In genomic region chr11:119878990-119879389, GRCh38 we compare ENCODE assay signal across 30 cellular contexts.
DNase-seq lines count a peak whose midpoint lies in the region; ATAC-seq and TF ChIP-seq lines count a peak whose summit lies in the region.
"Had no signal": no experiment of that assay in that cellular context is flagged by ENCODE, and none has a peak within 500 bp of the region (broad histone marks: within the 10 kb centered on the region; RNA-seq: fewer than 3 reads in every experiment).

No MANE protein-coding gene starts in this region.

- H3K27ac Mint-ChIP-seq in Calu3 (ENCODE audit: unreplicated experiment): no peak overlapping the region
- H3K27ac Mint-ChIP-seq: activated CD8-positive, alpha-beta T cell treated with anti-CD3 and anti-CD28 coated beads, Interleukin-2, amount 10 ng/mL, durations not matched to agents 7 days and 5 days; T-cell had no signal

- TF ChIP-seq CTCF in left ventricle myocardium inferior (IDR thresholded peaks at IDR 0.05; ENCODE audit: borderline replicate concordance): peak; percentile 47
- peak; percentile 31 for TF ChIP-seq CTCF in epithelial cell of esophagus (IDR thresholded peaks at IDR 0.05; ENCODE audit: insufficient read depth, low read depth, low read length, missing control alignments)
- no peak for TF ChIP-seq CTCF in lower lobe of right lung (IDR thresholded peaks at IDR 0.05)
- TF ChIP-seq CTCF in Calu3 (IDR thresholded peaks at IDR 0.05; ENCODE audit: unreplicated experiment): no peak

- DNase-seq in left ventricle myocardium inferior (no peak), Right ventricle myocardium inferior (ENCODE audit: missing footprints) (no peak), epithelial cell of esophagus (ENCODE audit: low read depth) (peak; percentile 12), lower lobe of right lung (peak; percentile 8), Calu3 (no peak), DMS114 treated with DMSO at 0.1 percent for 48 hours (lab: John Stamatoyannopoulos, UW; ENCODE audit: unreplicated experiment) (no peak), cerebellum (ENCODE audit: low spot score) (no peak), AG08395 (ENCODE audit: low spot score) (no peak)
- DNase-seq: ACHN; activated CD4-positive, CD25-positive, alpha-beta regulatory T cell treated with anti-CD3 and anti-CD28 coated beads, Interleukin-2, amount 50 U/mL, for 72 hours; activated CD8-positive, alpha-beta T cell treated with anti-CD3 and anti-CD28 coated beads, Interleukin-2, amount 10 ng/mL, durations not matched to agents 7 days and 5 days; activated gamma-delta T cell; Caco-2; DND-41; effector CD4-positive, alpha-beta T cell; erythroblast; gastrocnemius medialis; KG1; mammary epithelial cell; MM.1S; naive thymus-derived CD4-positive, alpha-beta T cell; NCI-H187; PC-3; right cardiac atrium; SHP77 treated with DMSO at 0.1 percent for 48 hours; stimulated activated CD4-positive, alpha-beta T cell treated with anti-CD3 and anti-CD28 coated beads, Interleukin-4, amount 100 ng/mL, for 4 hours; stimulated activated naive CD4-positive, alpha-beta T cell; T-cell; uterus had no signal

- intact Hi-C loops in left ventricle myocardium inferior (cut with micrococcal nuclease) (no loop called here), Right ventricle myocardium inferior (cut with DNase I) (no loop called here), lower lobe of right lung (cut with DNase I) (no loop called here), Calu3 (cut with micrococcal nuclease; ENCODE audit: unreplicated experiment) (no loop called here)

- no peak overlapping the region for H3K4me3 Mint-ChIP-seq in Calu3 (ENCODE audit: low read depth, unreplicated experiment)
- H3K4me3 Mint-ChIP-seq: activated CD8-positive, alpha-beta T cell treated with anti-CD3 and anti-CD28 coated beads, Interleukin-2, amount 10 ng/mL, durations not matched to agents 7 days and 5 days; naive thymus-derived CD4-positive, alpha-beta T cell; T-cell had no signal

- no peak overlapping the region for H3K4me3 ChIP-seq in left ventricle myocardium inferior
- no peak overlapping the region for H3K4me3 ChIP-seq in epithelial cell of esophagus (ENCODE audit: low read length)
- no peak overlapping the region for H3K4me3 ChIP-seq in lower lobe of right lung
- H3K4me3 ChIP-seq: gastrocnemius medialis, thoracic aorta, uterus had no signal

- BruUV-seq in Calu3 (replicated peaks; lab: Mats Ljungman, UMichigan): no TSS peak

- CTCF ChIA-PET in Calu3 (lab: Charles Lee): no interaction called here

- H3K27ac ChIP-seq in left ventricle myocardium inferior (replicated peaks) (no peak overlapping the region), lower lobe of right lung (no peak overlapping the region)
- H3K27ac ChIP-seq: gastrocnemius medialis, thoracic aorta, uterus had no signal

- ATAC-seq in Right ventricle myocardium inferior: no peak
- ATAC-seq in lower lobe of right lung: no peak
- ATAC-seq: activated CD8-positive, alpha-beta T cell treated with anti-CD3 and anti-CD28 coated beads, Interleukin-2, amount 10 ng/mL, durations not matched to agents 7 days and 5 days; gastrocnemius medialis; naive thymus-derived CD4-positive, alpha-beta T cell; PC-3; T-cell had no signal

- no peaks in the 10 kb centered on the region for H3K4me1 Mint-ChIP-seq in Calu3 (ENCODE audit: low read depth, unreplicated experiment)
- H3K4me1 Mint-ChIP-seq: naive thymus-derived CD4-positive, alpha-beta T cell; T-cell had no signal

- H3K36me3 Mint-ChIP-seq in Calu3 (ENCODE audit: insufficient read depth, unreplicated experiment): no peaks in the 10 kb centered on the region
- H3K36me3 Mint-ChIP-seq: naive thymus-derived CD4-positive, alpha-beta T cell; T-cell had no signal

- H3K27me3 ChIP-seq in left ventricle myocardium inferior (ENCODE audit: low read depth): peaks cover 17% of the 10 kb centered on the region
- H3K27me3 ChIP-seq in lower lobe of right lung (ENCODE audit: low read depth): no peaks in the 10 kb centered on the region
- H3K27me3 ChIP-seq: gastrocnemius medialis, uterus had no signal

- peaks cover 38% of the 10 kb centered on the region for H3K27me3 Mint-ChIP-seq in Calu3 (ENCODE audit: unreplicated experiment)

- no peaks in the 10 kb centered on the region for H3K36me3 ChIP-seq in left ventricle myocardium inferior
- H3K36me3 ChIP-seq in lower lobe of right lung: no peaks in the 10 kb centered on the region
- H3K36me3 ChIP-seq: gastrocnemius medialis, thoracic aorta, uterus had no signal

- H3K9me3 Mint-ChIP-seq in Calu3 (ENCODE audit: low read depth, unreplicated experiment): no peaks in the 10 kb centered on the region
- H3K9me3 Mint-ChIP-seq: naive thymus-derived CD4-positive, alpha-beta T cell; T-cell had no signal

- no peaks in the 10 kb centered on the region for H3K9me3 ChIP-seq in left ventricle myocardium inferior (replicated peaks)
- no peaks in the 10 kb centered on the region for H3K9me3 ChIP-seq in lower lobe of right lung
- H3K9me3 ChIP-seq: Caco-2, gastrocnemius medialis, thoracic aorta, uterus had no signal

- H3K4me1 ChIP-seq in left ventricle myocardium inferior (peaks cover 9% of the 10 kb centered on the region), lower lobe of right lung (no peaks in the 10 kb centered on the region)
- H3K4me1 ChIP-seq: gastrocnemius medialis, uterus had no signal

Comparison
In these comparisons a context has a peak if more than half of its experiments do, and no peak if none do; other contexts are left out.
1. DNase-seq: peak in epithelial cell of esophagus (single experiment) and lower lobe of right lung (single experiment); none in left ventricle myocardium inferior (single experiment), Right ventricle myocardium inferior (single experiment), Calu3 (single experiment), DMS114 treated with DMSO at 0.1 percent for 48 hours (single experiment), cerebellum (single experiment) and AG08395 (single experiment).
2. CTCF ChIP-seq: peak in left ventricle myocardium inferior (single experiment) and epithelial cell of esophagus (single experiment); none in lower lobe of right lung (single experiment) and Calu3 (single experiment).